ENCODE assay signal across 8 cellular contexts in genomic region chr22:43151251-43152000, GRCh38. TPM values are rescaled to one million over a fixed set of nuclear protein-coding genes. Genes with fewer than 3 reads are reported as not detected.
DNase-seq lines count a peak whose midpoint lies in the region; ATAC-seq lines count a peak whose summit lies in the region.

TSS of gene TSPO (plus strand) at chr22:43151559. CDS start at chr22:43159239, 7,680 bp downstream.

- peak; percentile 58 for ATAC-seq in activated CD4-positive, alpha-beta T cell treated with anti-CD3 and anti-CD28 coated beads for 36 hours
- no peak for ATAC-seq in HG03025 (IDR thresholded peaks at IDR 0.05; ENCODE audit: low FRiP score, unreplicated experiment)
- ATAC-seq in HG03457 (IDR thresholded peaks at IDR 0.05; ENCODE audit: unreplicated experiment), result no peak

- peak within 1 kb of the TSS; percentile 88 for H3K4me3 Mint-ChIP-seq in activated CD4-positive, alpha-beta T cell treated with anti-CD3 and anti-CD28 coated beads for 36 hours

- in situ Hi-C loops in KBM-7 (cut with MboI; ENCODE audit: low pct_unique_long_range_greater_than_20kb, low sequenced_read_pairs), result no loop called here

- H3K27ac ChIP-seq in cingulate gyrus (ENCODE audit: low read depth, low read length), result peak within 1 kb of the TSS; percentile 60

- H3K4me1 Mint-ChIP-seq in activated CD4-positive, alpha-beta T cell treated with anti-CD3 and anti-CD28 coated beads for 36 hours, result peaks cover 35% of the 10 kb centered on the region

- no peaks in the 10 kb centered on the region for H3K9me3 Mint-ChIP-seq in activated CD4-positive, alpha-beta T cell treated with anti-CD3 and anti-CD28 coated beads for 36 hours (ENCODE audit: low read depth)

- H3K36me3 Mint-ChIP-seq in activated CD4-positive, alpha-beta T cell treated with anti-CD3 and anti-CD28 coated beads for 36 hours (ENCODE audit: low read depth), result peaks cover 2% of the 10 kb centered on the region

- intact Hi-C loops in activated CD4-positive, alpha-beta T cell treated with anti-CD3 and anti-CD28 coated beads for 36 hours (cut with DNase I, micrococcal nuclease), result loop anchor here in 1 of 2 experiments (1.0 kb wide), 4 partner anchors 8 to 502 kb away; partner anchors contain the start of genes CYB5R3, MCAT, TTLL1 and TTLL12

- peak; percentile 9 for DNase-seq in DMS53 treated with DMSO at 0.1 percent for 48 hours (lab: John Stamatoyannopoulos, UW; ENCODE audit: unreplicated experiment)
- peak; percentile 37 for DNase-seq in KBM-7
- peak; percentile 81 for DNase-seq in activated CD4-positive, alpha-beta T cell treated with anti-CD3 and anti-CD28 coated beads for 36 hours
- DNase-seq in kidney glomerular epithelial cell (lab: John Stamatoyannopoulos, UW), result peak; percentile 18
- peak in 2 of 3 donors; percentile 48 to 54 for DNase-seq in stimulated activated CD4-positive, alpha-beta T cell treated with anti-CD3 and anti-CD28 coated beads, Interleukin-12 subunit alpha, Interleukin-12 subunit beta, amount 100 ng/mL, for 48 hours (ENCODE audit: low read depth in 2 of 3, low spot score in 1 of 3)

- H3K27ac Mint-ChIP-seq in activated CD4-positive, alpha-beta T cell treated with anti-CD3 and anti-CD28 coated beads for 36 hours, result peak within 1 kb of the TSS; percentile 90

- CTCF ChIA-PET in activated CD4-positive, alpha-beta T cell treated with anti-CD3 and anti-CD28 coated beads for 36 hours (lab: Charles Lee), result no interaction called here

- no peaks in the 10 kb centered on the region for H3K27me3 Mint-ChIP-seq in activated CD4-positive, alpha-beta T cell treated with anti-CD3 and anti-CD28 coated beads for 36 hours

- POLR2A ChIA-PET in activated CD4-positive, alpha-beta T cell treated with anti-CD3 and anti-CD28 coated beads for 36 hours (lab: Charles Lee), result interaction anchor here (0.9 to 1.0 kb wide), 2 partner anchors 37 to 536 kb away, joined by 3 read pairs; no protein-coding TSS in a partner anchor

RNA-seq across cellular contexts. Expression of gene TSPO, which starts in this region (rescaled TPM):
- total RNA-seq in activated CD4-positive, alpha-beta T cell treated with anti-CD3 and anti-CD28 coated beads for 36 hours, result 100 to 1,000 TPM in 1 of 2 experiments, 10 to 100 TPM in 1; 61.7 to 114 TPM

Comparison
In these comparisons a context has a peak if more than half of its experiments do, and no peak if none do; other contexts are left out.
1. DNase-seq: peak in every context shown above with its lines; median percentile 81 in activated CD4-positive, alpha-beta T cell treated with anti-CD3 and anti-CD28 coated beads for 36 hours; 51 in stimulated activated CD4-positive, alpha-beta T cell treated with anti-CD3 and anti-CD28 coated beads, Interleukin-12 subunit alpha, Interleukin-12 subunit beta, amount 100 ng/mL, for 48 hours; 37 in KBM-7; 18 in kidney glomerular epithelial cell; 9 in DMS53 treated with DMSO at 0.1 percent for 48 hours.